Comparison of ENCODE assay signal across 8 cellular contexts in genomic region chr14:103512701-103513611, GRCh38. TPM values are rescaled to one million over a fixed set of nuclear protein-coding genes. Genes with fewer than 3 reads are reported as not detected.
DNase-seq lines count a peak whose midpoint lies in the region; ATAC-seq and TF ChIP-seq lines count a peak whose summit lies in the region.

No MANE protein-coding gene starts in this region.

- H3K4me1 Mint-ChIP-seq in neural crest cell, result peaks cover 16% of the 10 kb centered on the region

- peaks cover 13% of the 10 kb centered on the region for H3K27me3 Mint-ChIP-seq in neural crest cell (ENCODE audit: low read depth)

- no peak for TF ChIP-seq CTCF in neural crest cell (conservative IDR thresholded peaks at IDR 0.05)

- peak overlapping the region; percentile 31 for H3K27ac Mint-ChIP-seq in neural crest cell (ENCODE audit: unreplicated experiment)

- TF ChIP-seq POLR2A in erythroblast (IDR thresholded peaks at IDR 0.05; ENCODE audit: low read length), result no peak

- H3K4me3 Mint-ChIP-seq in neural crest cell, result peak overlapping the region; percentile 44

- H3K36me3 Mint-ChIP-seq in neural crest cell (ENCODE audit: low read depth), result peaks cover 6% of the 10 kb centered on the region

- ATAC-seq in HG03159 (IDR thresholded peaks at IDR 0.05; ENCODE audit: unreplicated experiment), result no peak
- no peak for ATAC-seq in HG02970 (IDR thresholded peaks at IDR 0.05; ENCODE audit: low FRiP score, unreplicated experiment)
- no peak for ATAC-seq in GM21381 (IDR thresholded peaks at IDR 0.05; ENCODE audit: unreplicated experiment)

- DNase-seq in EL (peak; percentile 50), NCI-H446 treated with DMSO at 0.1 percent for 48 hours (lab: John Stamatoyannopoulos, UW) (peak; percentile 98), erythroblast (lab: John Stamatoyannopoulos, UW) (peak; percentile 50 to 61), neural crest cell (ENCODE audit: low read depth, low spot score) (no peak), NCI-H2081 treated with DMSO at 0.1 percent for 48 hours (lab: John Stamatoyannopoulos, UW) (no peak)

- no peaks in the 10 kb centered on the region for H3K9me3 Mint-ChIP-seq in neural crest cell

RNA-seq across cellular contexts. Expression of gene CKB, which starts 9.7 kb away (rescaled TPM):
- total RNA-seq in neural crest cell, result 961 and 996 TPM in 2 replicates

RNA-seq across cellular contexts. Expression of gene TRMT61A, which starts 16.0 kb away (rescaled TPM):
- total RNA-seq in neural crest cell, result 10.9 and 12.5 TPM in 2 replicates

RNA-seq across cellular contexts. Expression of gene BAG5, which starts 49.5 kb away (rescaled TPM):
- 32.1 and 33.5 TPM in 2 replicates for total RNA-seq in neural crest cell

RNA-seq across cellular contexts. Expression of gene COA8, which starts 49.8 kb away (rescaled TPM):
- 33.7 and 37.2 TPM in 2 replicates for total RNA-seq in neural crest cell

Comparison
In these comparisons a context has a peak if more than half of its experiments do, and no peak if none do; other contexts are left out.
1. DNase-seq: peak in EL (single experiment), NCI-H446 treated with DMSO at 0.1 percent for 48 hours (single experiment) and erythroblast (2 of 2); none in neural crest cell (single experiment) and NCI-H2081 treated with DMSO at 0.1 percent for 48 hours (single experiment).